24 cellular contexts compared by ENCODE assay signal in the genomic region with DNA sequence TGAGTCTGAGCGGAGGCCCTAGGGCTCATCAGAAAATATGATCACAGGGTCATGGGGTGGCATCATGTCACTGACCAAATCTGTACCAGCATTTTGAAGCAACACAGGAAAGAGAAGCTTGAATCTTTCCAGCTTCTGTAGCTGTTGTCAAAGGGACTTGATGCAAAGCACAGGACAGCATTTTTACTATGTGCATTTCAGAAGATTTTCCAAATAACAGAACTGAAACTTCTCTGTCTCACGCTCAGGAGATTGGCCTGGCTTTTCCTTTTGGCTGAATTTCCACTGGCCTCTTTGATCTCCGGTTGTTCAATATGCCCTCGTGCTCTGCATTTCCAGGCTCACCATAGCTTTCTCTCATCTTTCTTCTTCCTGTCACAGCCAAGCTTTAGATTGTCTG.
"Had no signal": no experiment of that assay in that cellular context is flagged by ENCODE, and none has a peak within 500 bp of the region (broad histone marks: within the 10 kb centered on the region; RNA-seq: fewer than 3 reads in every experiment).

No MANE protein-coding gene starts in this region.

- H3K4me3 Mint-ChIP-seq: activated CD4-positive, alpha-beta memory T cell treated with anti-CD3 and anti-CD28 coated beads for 36 hours; activated CD4-positive, alpha-beta T cell treated with anti-CD3 and anti-CD28 coated beads, Interleukin-2, amount 10 ng/mL, durations not matched to agents 24 days and 14 days; activated naive CD4-positive, alpha-beta T cell treated with anti-CD3 and anti-CD28 coated beads, Interleukin-2, amount 10 ng/mL, durations not matched to agents 7 days and 5 days; activated T-helper 1 cell treated with anti-CD3 and anti-CD28 coated beads, Interleukin-12 subunit alpha, Interleukin-12 subunit beta, Interleukin-2, Interleukin-4 antibody, amounts not matched to agents 30 ng/mL and 10 ng/mL and 1 ng/mL, durations not matched to agents 14 hours and 24 hours and 36 hours; endodermal cell; naive B cell; nephron progenitor cell; T-helper 17 cell had no signal

- H3K27me3 Mint-ChIP-seq: activated naive CD4-positive, alpha-beta T cell treated with anti-CD3 and anti-CD28 coated beads, Interleukin-2, amount 10 ng/mL, durations not matched to agents 7 days and 5 days; T-helper 17 cell had no signal

- H3K27ac Mint-ChIP-seq: activated CD4-positive, alpha-beta memory T cell treated with anti-CD3 and anti-CD28 coated beads for 36 hours; activated CD4-positive, alpha-beta T cell treated with anti-CD3 and anti-CD28 coated beads, Interleukin-2, amount 10 ng/mL, durations not matched to agents 24 days and 14 days; activated naive CD4-positive, alpha-beta T cell treated with anti-CD3 and anti-CD28 coated beads, Interleukin-2, amount 10 ng/mL, durations not matched to agents 7 days and 5 days; activated T-helper 1 cell treated with anti-CD3 and anti-CD28 coated beads, Interleukin-12 subunit alpha, Interleukin-12 subunit beta, Interleukin-2, Interleukin-4 antibody, amounts not matched to agents 30 ng/mL and 10 ng/mL and 1 ng/mL, durations not matched to agents 14 hours and 24 hours and 36 hours; endodermal cell; nephron progenitor cell; T-helper 17 cell had no signal

- DNase-seq: activated CD4-positive, alpha-beta memory T cell treated with anti-CD3 and anti-CD28 coated beads for 36 hours; activated CD4-positive, alpha-beta T cell treated with anti-CD3 and anti-CD28 coated beads, Interleukin-2, amount 10 ng/mL, durations not matched to agents 24 days and 14 days; activated CD4-positive, CD25-positive, alpha-beta regulatory T cell treated with anti-CD3 and anti-CD28 coated beads, Interleukin-2, amount 50 U/mL, for 72 hours; activated CD8-positive, alpha-beta memory T cell treated with anti-CD3 and anti-CD28 coated beads, Interleukin-2, amount 50 U/mL, for 4 hours; activated gamma-delta T cell; activated naive CD4-positive, alpha-beta T cell treated with anti-CD3 and anti-CD28 coated beads, Interleukin-2, amount 10 ng/mL, durations not matched to agents 7 days and 5 days; activated T-cell treated with anti-CD3 and anti-CD28 coated beads, Interleukin-2, amount 50 U/mL, for 1 hour; amniotic stem cell; central memory CD4-positive, alpha-beta T cell; endodermal cell; foreskin keratinocyte; heart right ventricle; left lung; naive B cell; nephron progenitor cell; ovary; retina; stimulated activated CD4-positive, alpha-beta T cell treated with anti-CD3 and anti-CD28 coated beads, Interleukin-15, amount 100 ng/mL, for 24 hours; stimulated activated CD4-positive, alpha-beta T cell treated with anti-CD3 and anti-CD28 coated beads, Interleukin-2, amount 100 ng/mL, for 24 hours; stimulated activated naive CD4-positive, alpha-beta T cell; T-helper 17 cell; T1000 had no signal

- H3K36me3 Mint-ChIP-seq: activated CD4-positive, alpha-beta memory T cell treated with anti-CD3 and anti-CD28 coated beads for 36 hours; activated naive CD4-positive, alpha-beta T cell treated with anti-CD3 and anti-CD28 coated beads, Interleukin-2, amount 10 ng/mL, durations not matched to agents 7 days and 5 days; naive B cell had no signal

- FAIRE-seq: astrocyte had no signal

- ATAC-seq: foreskin keratinocyte, T-helper 17 cell had no signal

- H3K4me1 Mint-ChIP-seq: activated CD4-positive, alpha-beta T cell treated with anti-CD3 and anti-CD28 coated beads, Interleukin-2, amount 10 ng/mL, durations not matched to agents 24 days and 14 days; activated naive CD4-positive, alpha-beta T cell treated with anti-CD3 and anti-CD28 coated beads, Interleukin-2, amount 10 ng/mL, durations not matched to agents 7 days and 5 days; naive B cell; nephron progenitor cell; T-helper 17 cell had no signal

- H3K9me3 Mint-ChIP-seq: activated naive CD4-positive, alpha-beta T cell treated with anti-CD3 and anti-CD28 coated beads, Interleukin-2, amount 10 ng/mL, durations not matched to agents 7 days and 5 days; endodermal cell had no signal
